Comparison of ENCODE assay signal across 1 cellular context in genomic region chr1:78153092-78153736, GRCh38.
TF ChIP-seq lines count a peak whose summit lies in the region.

No MANE protein-coding gene starts in this region.

TF ChIP-seq in GM12878, 131 proteins besides CTCF, POLR2A, EP300 and RAD21 (continued from another document):
- no peak for TF ChIP-seq ZBTB11 (CRISPR knock-in tag; IDR thresholded peaks at IDR 0.05)
- TF ChIP-seq MAX (IDR thresholded peaks at IDR 0.05; ENCODE audit: low read depth, low read length): no peak
- no peak for TF ChIP-seq ZNF274 (IDR thresholded peaks at IDR 0.05; ENCODE audit: insufficient read depth, insufficient read length)
- no peak for TF ChIP-seq MYB (IDR thresholded peaks at IDR 0.05; ENCODE audit: borderline replicate concordance, low read depth, low read length)
